1 cellular context compared by ENCODE assay signal in the genomic region with DNA sequence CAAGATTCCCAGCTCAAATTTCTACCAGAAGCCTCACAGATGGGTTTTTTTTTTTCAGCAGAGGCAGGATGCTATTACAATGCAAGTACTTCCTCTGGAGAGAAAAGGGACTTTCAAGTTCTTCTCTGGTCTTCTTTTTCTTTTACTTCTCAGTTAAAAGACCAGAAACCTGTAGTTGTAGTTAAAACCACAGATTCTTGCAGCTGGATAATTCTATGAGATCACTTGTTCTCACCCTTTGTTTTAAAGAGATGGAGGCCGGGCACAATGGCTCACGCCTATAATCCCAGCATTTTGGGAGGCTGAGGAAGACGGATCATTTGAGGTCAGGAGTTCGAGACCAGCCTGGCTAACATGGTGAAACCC.
TF ChIP-seq lines count a peak whose summit lies in the region.

No MANE protein-coding gene starts in this region.

TF ChIP-seq in GM12878, 131 proteins besides CTCF, POLR2A, EP300 and RAD21 (continued from another document):
- TF ChIP-seq, protein P1, sequence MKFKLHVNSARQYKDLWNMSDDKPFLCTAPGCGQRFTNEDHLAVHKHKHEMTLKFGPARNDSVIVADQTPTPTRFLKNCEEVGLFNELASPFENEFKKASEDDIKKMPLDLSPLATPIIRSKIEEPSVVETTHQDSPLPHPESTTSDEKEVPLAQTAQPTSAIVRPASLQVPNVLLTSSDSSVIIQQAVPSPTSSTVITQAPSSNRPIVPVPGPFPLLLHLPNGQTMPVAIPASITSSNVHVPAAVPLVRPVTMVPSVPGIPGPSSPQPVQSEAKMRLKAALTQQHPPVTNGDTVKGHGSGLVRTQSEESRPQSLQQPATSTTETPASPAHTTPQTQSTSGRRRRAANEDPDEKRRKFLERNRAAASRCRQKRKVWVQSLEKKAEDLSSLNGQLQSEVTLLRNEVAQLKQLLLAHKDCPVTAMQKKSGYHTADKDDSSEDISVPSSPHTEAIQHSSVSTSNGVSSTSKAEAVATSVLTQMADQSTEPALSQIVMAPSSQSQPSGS (IDR thresholded peaks at IDR 0.05; ENCODE audit: low read length) = peak; percentile 44
- no peak for TF ChIP-seq ZNF592 (IDR thresholded peaks at IDR 0.05)
- peak; percentile 25; the same call in 1 of the 2 replicates for TF ChIP-seq ZNF384 (IDR thresholded peaks at IDR 0.05; ENCODE audit: borderline replicate concordance, low read depth, low read length)
- TF ChIP-seq NFIC (IDR thresholded peaks at IDR 0.05; ENCODE audit: low read depth, low read length) = peak; percentile 32; the same call in 1 of the 2 replicates
- 0 out of 2 replicates have a peak, but pooled peaks have one; percentile 38 for TF ChIP-seq IKZF1 (conservative IDR thresholded peaks at IDR 0.05)
- no peak for TF ChIP-seq SUPT20H (IDR thresholded peaks at IDR 0.05; ENCODE audit: borderline replicate concordance, control insufficient read depth, low read depth, low read length)
- no peak for TF ChIP-seq YY1 (IDR thresholded peaks at IDR 0.05; ENCODE audit: low read depth, low read length)
- no peak for TF ChIP-seq BMI1 (IDR thresholded peaks at IDR 0.05; ENCODE audit: borderline replicate concordance)
- TF ChIP-seq CEBPZ (IDR thresholded peaks at IDR 0.05; ENCODE audit: low read depth, low read length) = no peak
- peak in 1 of 2 experiments; percentile 47; a peak in 2 of 4 replicates for TF ChIP-seq IKZF2 (IDR thresholded peaks at IDR 0.05)
- no peak for TF ChIP-seq SMAD5 (IDR thresholded peaks at IDR 0.05; ENCODE audit: low read depth)
- TF ChIP-seq RUNX3 (IDR thresholded peaks at IDR 0.05; ENCODE audit: low read length) = peak; percentile 62; the same call in 1 of the 2 replicates
- TF ChIP-seq ATF7 (IDR thresholded peaks at IDR 0.05; ENCODE audit: low read depth) = peak; percentile 67
